8 cellular contexts compared by ENCODE assay signal in the genomic region with DNA sequence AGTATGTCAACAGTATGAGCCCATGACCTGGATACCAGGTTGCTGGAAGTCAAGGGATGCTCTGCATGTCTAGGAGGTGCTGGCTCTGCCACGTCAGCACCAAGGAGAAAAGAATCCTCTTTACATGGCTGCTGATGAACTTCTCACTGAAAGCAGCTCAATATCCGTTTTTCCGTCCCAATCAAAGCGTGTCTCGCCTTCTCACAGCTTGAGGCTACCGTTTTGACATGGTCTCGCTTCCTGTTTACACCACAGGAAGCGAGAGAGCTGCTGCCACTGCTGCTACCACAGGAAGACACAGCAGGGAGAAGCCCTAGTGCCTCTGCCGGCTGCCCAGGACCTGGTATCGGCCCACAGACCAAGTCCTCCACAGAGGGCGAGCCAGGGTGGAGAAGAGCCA. TPM values are rescaled to one million over a fixed set of nuclear protein-coding genes. Genes with fewer than 3 reads are reported as not detected.
DNase-seq lines count a peak whose midpoint lies in the region; ATAC-seq lines count a peak whose summit lies in the region.

No MANE protein-coding gene starts in this region.

- no peak overlapping the region for H3K27ac ChIP-seq in Karpas-422 (ENCODE audit: low read length)

- no peaks in the 10 kb centered on the region for H3K79me2 ChIP-seq in Karpas-422 (ENCODE audit: low read length)

- peaks cover 33% of the 10 kb centered on the region for H3K4me1 ChIP-seq in Karpas-422 (ENCODE audit: low read length)

- ATAC-seq in GM21526 (IDR thresholded peaks at IDR 0.05; ENCODE audit: low FRiP score, unreplicated experiment), result peak; percentile 48

- no peaks in the 10 kb centered on the region for H3K9me3 ChIP-seq in Karpas-422 (ENCODE audit: low read length)

- DNase-seq in Daoy (ENCODE audit: low read depth), result peak; percentile 27
- peak; percentile 59 for DNase-seq in Karpas-422
- peak; percentile 29 to 43 for DNase-seq in activated CD8-positive, alpha-beta memory T cell treated with anti-CD3 and anti-CD28 coated beads for 1 hour (ENCODE audit: extremely low read depth in 1 of 2, low read depth in 1 of 2)
- DNase-seq in globus pallidus (ENCODE audit: low spot score), result peak; percentile 63
- peak; percentile 42 to 62 (median 59) for DNase-seq in stimulated activated CD4-positive, alpha-beta T cell treated with anti-CD3 and anti-CD28 coated beads, TNF-alpha, amount 100 ng/mL, for 24 hours (ENCODE audit: low read depth in 3 of 3)
- DNase-seq in cerebellar nuclear complex (lab: John Stamatoyannopoulos, UW), result no peak
- no peak for DNase-seq in NCI-H2029 (lab: John Stamatoyannopoulos, UW)

- H3K36me3 ChIP-seq in Karpas-422 (ENCODE audit: insufficient read depth, low read length), result no peaks in the 10 kb centered on the region

- no peaks in the 10 kb centered on the region for H3K27me3 ChIP-seq in Karpas-422 (ENCODE audit: low read length)

- no peak overlapping the region for H2AFZ ChIP-seq in Karpas-422 (ENCODE audit: low read length)

- H3K4me3 ChIP-seq in Karpas-422 (ENCODE audit: low read length), result no peak overlapping the region

- peak overlapping the region; percentile 6; the same call in 1 of the 2 replicates for H3K9ac ChIP-seq in Karpas-422 (ENCODE audit: low read length)

- H4K20me1 ChIP-seq in Karpas-422 (ENCODE audit: insufficient read depth, low read depth, low read length), result no peaks in the 10 kb centered on the region

- no peak overlapping the region for H3K4me2 ChIP-seq in Karpas-422 (ENCODE audit: low read depth, low read length, poor library complexity, severe bottlenecking)

- H3K9me2 ChIP-seq in Karpas-422 (replicated peaks; ENCODE audit: insufficient read depth, low read length), result no peaks in the 10 kb centered on the region

RNA-seq across cellular contexts. Expression of a gene that starts 27.3 kb away (rescaled TPM):
- 1.7 TPM in 1 of 2 replicates, not detected in the other for total RNA-seq in Daoy (2014; rRNA removed; shearing (Covaris generic))
- total RNA-seq in Karpas-422 (2014; rRNA removed; shearing (Covaris generic); ENCODE audit: low replicate concordance), result 0.22 and 0.87 TPM in 2 replicates

Comparison
In these comparisons a context has a peak if more than half of its experiments do, and no peak if none do; other contexts are left out.
1. DNase-seq: peak in Daoy (single experiment), Karpas-422 (single experiment), activated CD8-positive, alpha-beta memory T cell treated with anti-CD3 and anti-CD28 coated beads for 1 hour (2 of 2), globus pallidus (single experiment) and stimulated activated CD4-positive, alpha-beta T cell treated with anti-CD3 and anti-CD28 coated beads, TNF-alpha, amount 100 ng/mL, for 24 hours (3 of 3); none in cerebellar nuclear complex (0 of 2) and NCI-H2029 (single experiment).